9 cellular contexts compared by ENCODE assay signal in the genomic region with DNA sequence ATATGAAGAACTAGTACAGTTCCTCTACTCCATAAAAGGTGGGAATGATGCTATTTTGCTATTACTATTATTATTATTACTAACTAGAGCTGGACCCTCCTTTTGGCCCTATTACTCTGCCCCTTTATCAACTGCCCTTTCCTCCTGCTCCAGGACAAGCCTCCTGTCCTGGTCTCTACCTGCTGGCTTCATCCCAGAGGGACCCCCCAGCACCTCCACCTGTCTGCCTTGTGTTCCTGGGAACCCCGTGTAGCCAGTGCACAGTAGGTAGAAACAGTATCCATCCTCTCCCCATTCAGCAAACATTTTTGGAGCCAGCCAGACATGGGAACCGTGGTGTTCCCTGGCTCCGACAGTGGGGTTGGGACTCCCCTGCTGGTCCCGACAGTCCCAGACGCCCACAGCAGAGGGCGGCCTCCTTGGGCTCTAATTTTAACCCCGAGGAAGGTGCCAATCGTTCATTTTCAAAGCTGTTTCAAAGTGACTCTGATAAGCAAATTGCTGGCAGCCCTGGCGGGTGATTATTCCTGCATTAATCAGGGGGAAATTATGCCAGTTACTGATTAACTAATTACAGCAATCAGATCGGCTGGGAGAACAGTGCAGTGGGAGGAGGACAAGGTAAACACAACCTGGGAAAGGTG. TPM values are rescaled to one million over a fixed set of nuclear protein-coding genes. Genes with fewer than 3 reads are reported as not detected.
DNase-seq lines count a peak whose midpoint lies in the region; ATAC-seq and TF ChIP-seq lines count a peak whose summit lies in the region.
"Had no signal": no experiment of that assay in that cellular context is flagged by ENCODE, and none has a peak within 500 bp of the region (broad histone marks: within the 10 kb centered on the region; RNA-seq: fewer than 3 reads in every experiment).

No MANE protein-coding gene starts in this region.

- intact Hi-C loops in right lobe of liver (cut with DNase I), result no loop called here

- H3K36me3 ChIP-seq in brain microvascular endothelial cell (replicated peaks) (no peaks in the 10 kb centered on the region), right lobe of liver (no peaks in the 10 kb centered on the region)

- H3K27me3 ChIP-seq in brain microvascular endothelial cell (replicated peaks) (peaks cover 12% of the 10 kb centered on the region), right lobe of liver (no peaks in the 10 kb centered on the region)

- peaks cover 0 to 13% (median 4%) of the 10 kb centered on the region in 4 donors for H3K4me1 ChIP-seq in right lobe of liver

- DNase-seq in COLO668 (lab: John Stamatoyannopoulos, UW; ENCODE audit: unreplicated experiment) (peak; percentile 15), brain microvascular endothelial cell (no peak), right lobe of liver (peak; percentile 42 to 66 (median 66)), retina (no peak), T-helper 2 cell (no peak)
- DNase-seq: stimulated activated CD4-positive, alpha-beta T cell treated with anti-CD3 and anti-CD28 coated beads, Interleukin-2, amount 100 ng/mL, for 48 hours had no signal

- no peak overlapping the region for H3K27ac ChIP-seq in brain microvascular endothelial cell
- no peak overlapping the region for H3K27ac ChIP-seq in right lobe of liver

- TF ChIP-seq RAD21 in Ishikawa (IDR thresholded peaks at IDR 0.05; ENCODE audit: low read depth), result peak; percentile 31

- 4% methylated on average over 10 of the region's 10 CpGs for WGBS in right lobe of liver (ENCODE audit: insufficient coverage, low coverage, low lambda C conversion rate, missing lambda C conversion rate)

- no peak for TF ChIP-seq EP300 in Ishikawa (IDR thresholded peaks at IDR 0.05; ENCODE audit: borderline replicate concordance)

- ATAC-seq in right lobe of liver, result peak; percentile 85 to 92 (median 90)
- ATAC-seq in HG02938 (IDR thresholded peaks at IDR 0.05; ENCODE audit: unreplicated experiment), result no peak
- ATAC-seq in HG03039 (IDR thresholded peaks at IDR 0.05; ENCODE audit: unreplicated experiment), result no peak

- TF ChIP-seq POLR2A in right lobe of liver (IDR thresholded peaks at IDR 0.05), result no peak

- in situ Hi-C loops in brain microvascular endothelial cell (cut with HindIII; ENCODE audit: low pct_ligation_motif_present, low sequenced_read_pairs), result no loop called here

- TF ChIP-seq CTCF in brain microvascular endothelial cell (IDR thresholded peaks at IDR 0.05; ENCODE audit: low read depth, low read length, missing control alignments), result peak; percentile 81
- peak; percentile 41 to 61 (median 55) for TF ChIP-seq CTCF in right lobe of liver (IDR thresholded peaks at IDR 0.05)

- H3K9me3 ChIP-seq in right lobe of liver, result no peaks in the 10 kb centered on the region

- H3K4me3 ChIP-seq in brain microvascular endothelial cell (ENCODE audit: low read depth, low read length), result no peak overlapping the region
- H3K4me3 ChIP-seq in right lobe of liver, result peak overlapping the region in 2 of 3 donors; percentile 21 to 23

TF ChIP-seq in Ishikawa, 13 proteins besides CTCF, POLR2A, EP300 and RAD21:
- TF ChIP-seq TCF12 (IDR thresholded peaks at IDR 0.05; ENCODE audit: low read depth) (no peak), CREB1 (IDR thresholded peaks at IDR 0.05; ENCODE audit: low read depth) (no peak), EGR1 (IDR thresholded peaks at IDR 0.05) (no peak), ZBTB7A (IDR thresholded peaks at IDR 0.05; ENCODE audit: low read depth) (no peak), NFIC (IDR thresholded peaks at IDR 0.05) (no peak), TEAD4 (IDR thresholded peaks at IDR 0.05) (no peak), YY1 (IDR thresholded peaks at IDR 0.05; ENCODE audit: low read depth) (no peak), CEBPB (IDR thresholded peaks at IDR 0.05) (no peak), FOXM1 (IDR thresholded peaks at IDR 0.05; ENCODE audit: borderline replicate concordance, low read depth) (no peak), TAF1 (IDR thresholded peaks at IDR 0.05; ENCODE audit: low read depth) (no peak)
- TF ChIP-seq, protein P1, sequence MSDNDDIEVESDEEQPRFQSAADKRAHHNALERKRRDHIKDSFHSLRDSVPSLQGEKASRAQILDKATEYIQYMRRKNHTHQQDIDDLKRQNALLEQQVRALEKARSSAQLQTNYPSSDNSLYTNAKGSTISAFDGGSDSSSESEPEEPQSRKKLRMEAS (IDR thresholded peaks at IDR 0.05), result no peak
- TF ChIP-seq, protein P2, sequence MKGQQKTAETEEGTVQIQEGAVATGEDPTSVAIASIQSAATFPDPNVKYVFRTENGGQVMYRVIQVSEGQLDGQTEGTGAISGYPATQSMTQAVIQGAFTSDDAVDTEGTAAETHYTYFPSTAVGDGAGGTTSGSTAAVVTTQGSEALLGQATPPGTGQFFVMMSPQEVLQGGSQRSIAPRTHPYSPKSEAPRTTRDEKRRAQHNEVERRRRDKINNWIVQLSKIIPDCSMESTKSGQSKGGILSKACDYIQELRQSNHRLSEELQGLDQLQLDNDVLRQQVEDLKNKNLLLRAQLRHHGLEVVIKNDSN (IDR thresholded peaks at IDR 0.05), result no peak
- TF ChIP-seq, protein P3, sequence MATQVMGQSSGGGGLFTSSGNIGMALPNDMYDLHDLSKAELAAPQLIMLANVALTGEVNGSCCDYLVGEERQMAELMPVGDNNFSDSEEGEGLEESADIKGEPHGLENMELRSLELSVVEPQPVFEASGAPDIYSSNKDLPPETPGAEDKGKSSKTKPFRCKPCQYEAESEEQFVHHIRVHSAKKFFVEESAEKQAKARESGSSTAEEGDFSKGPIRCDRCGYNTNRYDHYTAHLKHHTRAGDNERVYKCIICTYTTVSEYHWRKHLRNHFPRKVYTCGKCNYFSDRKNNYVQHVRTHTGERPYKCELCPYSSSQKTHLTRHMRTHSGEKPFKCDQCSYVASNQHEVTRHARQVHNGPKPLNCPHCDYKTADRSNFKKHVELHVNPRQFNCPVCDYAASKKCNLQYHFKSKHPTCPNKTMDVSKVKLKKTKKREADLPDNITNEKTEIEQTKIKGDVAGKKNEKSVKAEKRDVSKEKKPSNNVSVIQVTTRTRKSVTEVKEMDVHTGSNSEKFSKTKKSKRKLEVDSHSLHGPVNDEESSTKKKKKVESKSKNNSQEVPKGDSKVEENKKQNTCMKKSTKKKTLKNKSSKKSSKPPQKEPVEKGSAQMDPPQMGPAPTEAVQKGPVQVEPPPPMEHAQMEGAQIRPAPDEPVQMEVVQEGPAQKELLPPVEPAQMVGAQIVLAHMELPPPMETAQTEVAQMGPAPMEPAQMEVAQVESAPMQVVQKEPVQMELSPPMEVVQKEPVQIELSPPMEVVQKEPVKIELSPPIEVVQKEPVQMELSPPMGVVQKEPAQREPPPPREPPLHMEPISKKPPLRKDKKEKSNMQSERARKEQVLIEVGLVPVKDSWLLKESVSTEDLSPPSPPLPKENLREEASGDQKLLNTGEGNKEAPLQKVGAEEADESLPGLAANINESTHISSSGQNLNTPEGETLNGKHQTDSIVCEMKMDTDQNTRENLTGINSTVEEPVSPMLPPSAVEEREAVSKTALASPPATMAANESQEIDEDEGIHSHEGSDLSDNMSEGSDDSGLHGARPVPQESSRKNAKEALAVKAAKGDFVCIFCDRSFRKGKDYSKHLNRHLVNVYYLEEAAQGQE (IDR thresholded peaks at IDR 0.05; ENCODE audit: low read depth), result no peak

RNA-seq across cellular contexts. Expression of a gene that starts 44.2 kb away (rescaled TPM):
- total RNA-seq in right lobe of liver, result 1 to 10 TPM in 1 of 6 experiments, under 1 TPM in 5; 0.22 to 1.3 (median 0.59) TPM

Comparison
In these comparisons a context has a peak if more than half of its experiments do, and no peak if none do; other contexts are left out.
1. DNase-seq: peak in COLO668 (single experiment) and right lobe of liver (3 of 3); none in brain microvascular endothelial cell (single experiment), retina (single experiment) and T-helper 2 cell (0 of 5).
2. ATAC-seq: peak in right lobe of liver (4 of 4); none in HG02938 (single experiment) and HG03039 (single experiment).